In the genomic region with DNA sequence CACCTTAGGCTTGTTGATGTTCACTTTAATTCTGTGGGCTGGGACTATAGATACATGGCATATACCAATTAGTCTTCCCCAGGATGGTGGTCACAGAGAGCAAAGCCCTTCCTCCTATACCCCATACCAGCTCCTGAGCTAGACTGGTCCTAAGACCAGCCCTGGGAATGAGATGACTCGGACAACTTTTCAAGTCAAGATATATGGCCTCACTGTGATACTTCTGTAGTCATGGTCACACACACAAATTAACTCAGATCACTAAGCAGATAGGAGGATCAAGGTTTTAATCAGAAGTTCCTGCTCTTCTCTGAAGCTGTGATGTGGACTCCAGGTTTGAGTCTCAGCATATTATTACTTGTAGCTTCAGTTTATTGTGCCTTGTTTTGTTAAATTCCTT, we compare ENCODE assay signal across 14 cellular contexts. TPM values are rescaled to one million over a fixed set of nuclear protein-coding genes. Genes with fewer than 3 reads are reported as not detected.
DNase-seq lines count a peak whose midpoint lies in the region; ATAC-seq and TF ChIP-seq lines count a peak whose summit lies in the region.
"Had no signal": no experiment of that assay in that cellular context is flagged by ENCODE, and none has a peak within 500 bp of the region (broad histone marks: within the 10 kb centered on the region; RNA-seq: fewer than 3 reads in every experiment).

No MANE protein-coding gene starts in this region.

- H3K36me3 Mint-ChIP-seq in nephron progenitor cell (ENCODE audit: low read depth) = peaks cover 72% of the 10 kb centered on the region

- no peak for TF ChIP-seq POLR2A in breast epithelium (IDR thresholded peaks at IDR 0.05)

- no peak overlapping the region for H2AFZ ChIP-seq in mammary epithelial cell (ENCODE audit: low read depth, low read length)
- H2AFZ ChIP-seq: GM23338 had no signal

- no peak overlapping the region for H3K9ac ChIP-seq in mammary epithelial cell (ENCODE audit: insufficient read depth, low read length)
- H3K9ac ChIP-seq: BLaER1 had no signal

- dilution Hi-C loops in mammary epithelial cell (cut with HindIII; ENCODE audit: low sequenced_read_pairs) = no loop called here

- H3K27ac Mint-ChIP-seq in nephron progenitor cell = peak overlapping the region; percentile 26
- H3K27ac Mint-ChIP-seq: GM23338 had no signal

- in situ Hi-C loops in mammary epithelial cell (cut with MboI; ENCODE audit: low sequenced_read_pairs in 2 of 2) = no loop called here

- no peaks in the 10 kb centered on the region for H4K20me1 ChIP-seq in mammary epithelial cell (ENCODE audit: insufficient read depth, low read length)
- H4K20me1 ChIP-seq: BLaER1 had no signal

- H3K4me1 Mint-ChIP-seq in nephron progenitor cell = peaks cover 14% of the 10 kb centered on the region

- H3K4me1 ChIP-seq in mammary epithelial cell (ENCODE audit: insufficient read depth, low read length) (no peaks in the 10 kb centered on the region), breast epithelium (no peaks in the 10 kb centered on the region)

- BruUV-seq in mammary epithelial cell (replicated peaks; lab: Mats Ljungman, UMichigan) = TSS peak; percentile 24

- ATAC-seq in GM19463 (IDR thresholded peaks at IDR 0.05; ENCODE audit: unreplicated experiment) (no peak), SK-N-SH treated with all-trans-retinoic acid at 6 μM for 48 hours (no peak)
- ATAC-seq: GM23338 had no signal

- H3K4me3 ChIP-seq in mammary epithelial cell (replicated peaks in 1 of 3; ENCODE audit: insufficient read depth in 1 of 3, low read depth in 2 of 3, low read length in 3 of 3) (no peak overlapping the region), breast epithelium (no peak overlapping the region)
- H3K4me3 ChIP-seq: BLaER1, GM23338 had no signal

- DNase-seq in NCI-H82 (lab: John Stamatoyannopoulos, UW) (peak; percentile 54), NCI-H82 treated with DMSO at 0.1 percent for 48 hours (lab: John Stamatoyannopoulos, UW; ENCODE audit: unreplicated experiment) (no peak), mammary epithelial cell (no peak), breast epithelium (ENCODE audit: low spot score in 2 of 2) (no peak), nephron progenitor cell (no peak)
- DNase-seq: AML-193, DMS53, H7, IMR-90 had no signal

- H3K27me3 ChIP-seq in mammary epithelial cell (ENCODE audit: insufficient read depth, low read length) (no peaks in the 10 kb centered on the region), breast epithelium (no peaks in the 10 kb centered on the region)
- H3K27me3 ChIP-seq: BLaER1 had no signal

- CTCF ChIA-PET in mammary epithelial cell (lab: Charles Lee; ENCODE audit: low non-redundant PET) = no interaction called here

- TF ChIP-seq CTCF in mammary epithelial cell (conservative IDR thresholded peaks at IDR 0.05 in 1 of 2, IDR thresholded peaks at IDR 0.05 in 1 of 2; ENCODE audit: extremely low read depth in 1 of 2, insufficient read depth in 1 of 2, low read depth in 1 of 2, low read length in 2 of 2) (no peak), breast epithelium (IDR thresholded peaks at IDR 0.05) (no peak), nephron progenitor cell (IDR thresholded peaks at IDR 0.05) (no peak)

- H3K79me2 ChIP-seq in mammary epithelial cell (ENCODE audit: insufficient read depth, low read length) = peaks cover 7% of the 10 kb centered on the region

- H3K4me3 Mint-ChIP-seq in nephron progenitor cell = no peak overlapping the region
- H3K4me3 Mint-ChIP-seq: GM23338 had no signal

- H3K9me3 ChIP-seq in mammary epithelial cell (replicated peaks; ENCODE audit: insufficient read depth, low read length) (no peaks in the 10 kb centered on the region), breast epithelium (no peaks in the 10 kb centered on the region)
- H3K9me3 ChIP-seq: BLaER1 had no signal

- no peak overlapping the region for H3K4me2 ChIP-seq in mammary epithelial cell (ENCODE audit: insufficient read depth, low read depth, low read length)
- H3K4me2 ChIP-seq: BLaER1, GM23338 had no signal

- no peaks in the 10 kb centered on the region for H3K9me3 Mint-ChIP-seq in nephron progenitor cell
- H3K9me3 Mint-ChIP-seq: GM23338 had no signal

- no peaks in the 10 kb centered on the region for H3K27me3 Mint-ChIP-seq in nephron progenitor cell (ENCODE audit: low read depth, poor library complexity)

- H3K36me3 ChIP-seq in mammary epithelial cell (ENCODE audit: insufficient read depth, low read length) = peaks cover 42% of the 10 kb centered on the region
- H3K36me3 ChIP-seq in breast epithelium = peaks cover 20% of the 10 kb centered on the region

- H3K27ac ChIP-seq in mammary epithelial cell (ENCODE audit: insufficient read depth, low read depth, low read length) (no peak overlapping the region), breast epithelium (no peak overlapping the region)
- H3K27ac ChIP-seq: 22Rv1, BLaER1 had no signal

- WGBS in mammary epithelial cell (ENCODE audit: low coverage, missing lambda C conversion rate) = 93% methylated on average over 1 of the region's 1 CpG

- intact Hi-C loops in mammary epithelial cell (cut with micrococcal nuclease) (loop anchor here (10.0 kb wide), 1 partner anchor 185 kb away; no protein-coding TSS in a partner anchor), breast epithelium (cut with DNase I; ENCODE audit: low total_unique reads) (no loop called here)

TF ChIP-seq in SK-N-SH treated with all-trans-retinoic acid at 6 μM for 48 hours, 23 proteins besides CTCF, POLR2A, EP300 and RAD21:
- TF ChIP-seq RARB (CRISPR knock-in tag; IDR thresholded peaks at IDR 0.05) (no peak), ISL1 (CRISPR knock-in tag; IDR thresholded peaks at IDR 0.05) (no peak), ZNF8 (CRISPR knock-in tag; IDR thresholded peaks at IDR 0.05) (no peak)
TF ChIP-seq in SK-N-SH treated with all-trans-retinoic acid at 6 μM for 48 hours: peak in this region for 0.

RNA-seq across cellular contexts. Expression of gene SLK, which starts 53.1 kb away (rescaled TPM):
- total RNA-seq in mammary epithelial cell (10 to 100 TPM; 79.5 to 85.0 TPM), breast epithelium (10 to 100 TPM; 63.2 to 94.4 (median 76.4) TPM)
- polyA plus RNA-seq in mammary epithelial cell = 16.3 TPM
- 37.4 TPM for polyA minus RNA-seq in mammary epithelial cell
